ENCODE assay signal across 7 cellular contexts in genomic region chr9:98019869-98020268, GRCh38. TPM values are rescaled to one million over a fixed set of nuclear protein-coding genes. Genes with fewer than 3 reads are reported as not detected.
DNase-seq lines count a peak whose midpoint lies in the region; ATAC-seq, FAIRE-seq and TF ChIP-seq lines count a peak whose summit lies in the region.
"Not testable (repeated sequence)": the region's sequence is repeated elsewhere in the genome, so short reads cannot be mapped to it uniquely, and the experiment has no call there.

No MANE protein-coding gene starts in this region.

- TF ChIP-seq POLR2A in thyroid gland (IDR thresholded peaks at IDR 0.05): not testable (repeated sequence)

- H3K36me3 ChIP-seq in CD8-positive, alpha-beta memory T cell (ENCODE audit: insufficient read depth, low read length): peaks cover 14% of the 10 kb centered on the region
- H3K36me3 ChIP-seq in RWPE2 (ENCODE audit: low read depth) (peaks cover 41% of the 10 kb centered on the region), left ventricle myocardium inferior (peaks cover 32% of the 10 kb centered on the region), small intestine (ENCODE audit: control insufficient read depth in 2 of 2, insufficient read depth in 2 of 2, low read length in 2 of 2) (peaks cover 1 to 16% of the 10 kb centered on the region in 2 donors), thyroid gland (peaks cover 15 to 17% of the 10 kb centered on the region in 2 donors)
- H3K36me3 ChIP-seq in mucosa of descending colon (ENCODE audit: low read depth): not testable (repeated sequence)

- not testable (repeated sequence) for ATAC-seq in RWPE2 (ENCODE audit: low read depth)
- ATAC-seq in mucosa of descending colon: peak; percentile 96

- H3K4me3 Mint-ChIP-seq in CD8-positive, alpha-beta memory T cell; activated T-helper 1 cell treated with anti-CD3 and anti-CD28 coated beads, Interleukin-12 subunit alpha, Interleukin-12 subunit beta, Interleukin-2, Interleukin-4 antibody, amounts not matched to agents 30 ng/mL and 10 ng/mL and 1 ng/mL, durations not matched to agents 14 hours and 24 hours and 36 hours: not testable (repeated sequence)

- not testable (repeated sequence) for H3K27me3 Mint-ChIP-seq in CD8-positive, alpha-beta memory T cell; activated T-helper 1 cell treated with anti-CD3 and anti-CD28 coated beads, Interleukin-12 subunit alpha, Interleukin-12 subunit beta, Interleukin-2, Interleukin-4 antibody, amounts not matched to agents 30 ng/mL and 10 ng/mL and 1 ng/mL, durations not matched to agents 14 hours and 24 hours and 36 hours (ENCODE audit: insufficient read depth)

- not testable (repeated sequence) for H3K9me3 ChIP-seq in CD8-positive, alpha-beta memory T cell (ENCODE audit: low read length); RWPE2 (ENCODE audit: severe bottlenecking); left ventricle myocardium inferior (replicated peaks); mucosa of descending colon; small intestine (ENCODE audit: control insufficient read depth, low read depth); thyroid gland

- not testable (repeated sequence) for DNase-seq in CD8-positive, alpha-beta memory T cell; activated T-helper 1 cell treated with anti-CD3 and anti-CD28 coated beads, Interleukin-12 subunit alpha, Interleukin-12 subunit beta, Interleukin-2, Interleukin-4 antibody, amounts not matched to agents 30 ng/mL and 10 ng/mL and 1 ng/mL, durations not matched to agents 14 hours and 24 hours and 36 hours (ENCODE audit: low spot score); left ventricle myocardium inferior; thyroid gland
- DNase-seq in RWPE2 (ENCODE audit: low spot score): peak; percentile 4
- peak in 2 of 3 donors; percentile 58 to 79 for DNase-seq in mucosa of descending colon
- peak; percentile 98 for DNase-seq in small intestine

- not testable (repeated sequence) for H3K9me3 Mint-ChIP-seq in CD8-positive, alpha-beta memory T cell; activated T-helper 1 cell treated with anti-CD3 and anti-CD28 coated beads, Interleukin-12 subunit alpha, Interleukin-12 subunit beta, Interleukin-2, Interleukin-4 antibody, amounts not matched to agents 30 ng/mL and 10 ng/mL and 1 ng/mL, durations not matched to agents 14 hours and 24 hours and 36 hours

- 26 to 65% (median 48%) methylated on average over 5 of the region's 5 CpGs for WGBS in small intestine, 3 donors
- 84 to 86% methylated on average over 5 of the region's 5 CpGs for WGBS in thyroid gland, 2 donors

- not testable (repeated sequence) for H3K4me3 ChIP-seq in CD8-positive, alpha-beta memory T cell (ENCODE audit: low read length); RWPE2 (ENCODE audit: severe bottlenecking); left ventricle myocardium inferior; mucosa of descending colon; small intestine (ENCODE audit: low read depth in 1 of 2, low read length in 2 of 2); thyroid gland (replicated peaks in 1 of 3)

- H3K36me3 Mint-ChIP-seq in CD8-positive, alpha-beta memory T cell: peaks cover 6 to 55% (median 8%) of the 10 kb centered on the region in 3 donors
- peaks cover 36% of the 10 kb centered on the region for H3K36me3 Mint-ChIP-seq in activated T-helper 1 cell treated with anti-CD3 and anti-CD28 coated beads, Interleukin-12 subunit alpha, Interleukin-12 subunit beta, Interleukin-2, Interleukin-4 antibody, amounts not matched to agents 30 ng/mL and 10 ng/mL and 1 ng/mL, durations not matched to agents 14 hours and 24 hours and 36 hours (ENCODE audit: low read depth)

- FAIRE-seq in small intestine (lab: Jason Lieb, UNC): not testable (repeated sequence)

- not testable (repeated sequence) for H3K27me3 ChIP-seq in CD8-positive, alpha-beta memory T cell (ENCODE audit: insufficient read depth, low read length, poor library complexity, severe bottlenecking); RWPE2 (ENCODE audit: insufficient read depth, poor library complexity, severe bottlenecking); left ventricle myocardium inferior (ENCODE audit: low read depth); small intestine (ENCODE audit: control insufficient read depth in 2 of 2, insufficient read depth in 2 of 2, low read length in 2 of 2); thyroid gland

- H3K27ac Mint-ChIP-seq in CD8-positive, alpha-beta memory T cell: peak overlapping the region in 5 of 8 donors; percentile 13 to 74 (median 17)
- peak overlapping the region; percentile 11 for H3K27ac Mint-ChIP-seq in activated T-helper 1 cell treated with anti-CD3 and anti-CD28 coated beads, Interleukin-12 subunit alpha, Interleukin-12 subunit beta, Interleukin-2, Interleukin-4 antibody, amounts not matched to agents 30 ng/mL and 10 ng/mL and 1 ng/mL, durations not matched to agents 14 hours and 24 hours and 36 hours

- H3K4me1 Mint-ChIP-seq in CD8-positive, alpha-beta memory T cell; activated T-helper 1 cell treated with anti-CD3 and anti-CD28 coated beads, Interleukin-12 subunit alpha, Interleukin-12 subunit beta, Interleukin-2, Interleukin-4 antibody, amounts not matched to agents 30 ng/mL and 10 ng/mL and 1 ng/mL, durations not matched to agents 14 hours and 24 hours and 36 hours (ENCODE audit: low read depth): not testable (repeated sequence)

- H3K4me1 ChIP-seq in CD8-positive, alpha-beta memory T cell (ENCODE audit: insufficient read depth, low read length); RWPE2 (ENCODE audit: insufficient read depth, poor library complexity, severe bottlenecking); small intestine (ENCODE audit: control insufficient read depth in 2 of 2, insufficient read depth in 1 of 2, low read depth in 1 of 2, low read length in 1 of 2): not testable (repeated sequence)
- H3K4me1 ChIP-seq in left ventricle myocardium inferior (peaks cover 71% of the 10 kb centered on the region), mucosa of descending colon (ENCODE audit: low read depth) (peaks cover 14% of the 10 kb centered on the region), thyroid gland (peaks cover 33 to 43% of the 10 kb centered on the region in 2 donors)

- POLR2A ChIA-PET in CD8-positive, alpha-beta memory T cell (lab: Charles Lee): interaction anchor here (0.6 kb wide), 1 partner anchor 98 kb away, joined by 3 read pairs; no protein-coding TSS in a partner anchor

- CTCF ChIA-PET in CD8-positive, alpha-beta memory T cell (lab: Charles Lee): interaction anchor here (1.8 kb wide), 1 partner anchor 15 kb away, joined by 7 read pairs; no protein-coding TSS in a partner anchor

- H3K27ac ChIP-seq in CD8-positive, alpha-beta memory T cell (ENCODE audit: low read depth, low read length); RWPE2 (ENCODE audit: poor library complexity, severe bottlenecking): not testable (repeated sequence)
- peak overlapping the region; percentile 87 for H3K27ac ChIP-seq in left ventricle myocardium inferior (replicated peaks)
- H3K27ac ChIP-seq in small intestine (ENCODE audit: low read depth in 1 of 2, low read length in 1 of 2): peak overlapping the region; percentile 3 to 71
- H3K27ac ChIP-seq in thyroid gland: peak overlapping the region; percentile 37 to 89 (median 62)

- intact Hi-C loops in activated T-helper 1 cell treated with anti-CD3 and anti-CD28 coated beads, Interleukin-12 subunit alpha, Interleukin-12 subunit beta, Interleukin-2, Interleukin-4 antibody, amounts not matched to agents 30 ng/mL and 10 ng/mL and 1 ng/mL, durations not matched to agents 14 hours and 24 hours and 36 hours (cut with micrococcal nuclease); left ventricle myocardium inferior (cut with micrococcal nuclease); mucosa of descending colon (cut with DNase I, micrococcal nuclease); thyroid gland (cut with DNase I): not testable (repeated sequence)

- not testable (repeated sequence) for TF ChIP-seq CTCF in RWPE2 (IDR thresholded peaks at IDR 0.05; ENCODE audit: poor library complexity, severe bottlenecking); left ventricle myocardium inferior (IDR thresholded peaks at IDR 0.05; ENCODE audit: borderline replicate concordance); mucosa of descending colon (IDR thresholded peaks at IDR 0.05); thyroid gland (IDR thresholded peaks at IDR 0.05)

RNA-seq across cellular contexts. Expression of gene NANS, which starts 36.7 kb away (rescaled TPM):
- 10 to 100 TPM; 33.2 to 34.8 TPM for total RNA-seq in CD8-positive, alpha-beta memory T cell
- 29.3 TPM for polyA plus RNA-seq in CD8-positive, alpha-beta memory T cell
- 54.4 and 55.5 TPM in 2 replicates for total RNA-seq in activated T-helper 1 cell treated with anti-CD3 and anti-CD28 coated beads, Interleukin-12 subunit alpha, Interleukin-12 subunit beta, Interleukin-2, Interleukin-4 antibody, amounts not matched to agents 30 ng/mL and 10 ng/mL and 1 ng/mL, durations not matched to agents 14 hours and 24 hours and 36 hours
- total RNA-seq in left ventricle myocardium inferior (38.6 TPM), mucosa of descending colon (100 to 1,000 TPM; 119 to 342 (median 206) TPM), thyroid gland (10 to 100 TPM; 28.5 to 68.8 (median 53.6) TPM)
- 100 to 1,000 TPM in 1 of 3 donors, 10 to 100 TPM in 2; 57.0 to 120 (median 68.9) TPM for polyA plus RNA-seq in small intestine

RNA-seq across cellular contexts. Expression of gene ANP32B, which starts 36.7 kb away (rescaled TPM):
- 100 to 1,000 TPM; 331 to 341 TPM for total RNA-seq in CD8-positive, alpha-beta memory T cell
- polyA plus RNA-seq in CD8-positive, alpha-beta memory T cell: 91.0 TPM
- 305 and 313 TPM in 2 replicates for total RNA-seq in activated T-helper 1 cell treated with anti-CD3 and anti-CD28 coated beads, Interleukin-12 subunit alpha, Interleukin-12 subunit beta, Interleukin-2, Interleukin-4 antibody, amounts not matched to agents 30 ng/mL and 10 ng/mL and 1 ng/mL, durations not matched to agents 14 hours and 24 hours and 36 hours
- 49.9 TPM for total RNA-seq in left ventricle myocardium inferior
- 100 to 1,000 TPM; 121 to 129 (median 125) TPM for total RNA-seq in mucosa of descending colon
- 100 to 1,000 TPM; 106 to 188 (median 176) TPM for polyA plus RNA-seq in small intestine
- total RNA-seq in thyroid gland: 10 to 100 TPM; 19.7 to 32.1 (median 27.5) TPM
